ENCODE assay signal across 1 cellular context in genomic region chr17:60524463-60525346, GRCh38.
TF ChIP-seq lines count a peak whose summit lies in the region.

No MANE protein-coding gene starts in this region.

TF ChIP-seq in GM12878, 131 proteins besides CTCF, POLR2A, EP300 and RAD21 (continued from another document):
- peak; percentile 26; the same call in 1 of the 2 replicates for TF ChIP-seq ZNF384 (IDR thresholded peaks at IDR 0.05; ENCODE audit: borderline replicate concordance, low read depth, low read length)
